12 cellular contexts compared by ENCODE assay signal in genomic region chr22:37442537-37442936, GRCh38. TPM values are rescaled to one million over a fixed set of nuclear protein-coding genes. Genes with fewer than 3 reads are reported as not detected.
DNase-seq lines count a peak whose midpoint lies in the region; ATAC-seq and TF ChIP-seq lines count a peak whose summit lies in the region.
"Had no signal": no experiment of that assay in that cellular context is flagged by ENCODE, and none has a peak within 500 bp of the region (broad histone marks: within the 10 kb centered on the region; RNA-seq: fewer than 3 reads in every experiment).

No MANE protein-coding gene starts in this region.

- ATAC-seq in IMR-90 (ENCODE audit: low read depth) (peak; percentile 56; the same call in 1 of the 2 replicates), SK-N-SH treated with all-trans-retinoic acid at 6 μM for 48 hours (peak; percentile 73), HG02852 (IDR thresholded peaks at IDR 0.05; ENCODE audit: unreplicated experiment) (no peak), HG02885 (IDR thresholded peaks at IDR 0.05; ENCODE audit: poor library complexity, unreplicated experiment) (no peak), GM21528 (IDR thresholded peaks at IDR 0.05; ENCODE audit: low FRiP score, unreplicated experiment) (no peak), GM18873 (IDR thresholded peaks at IDR 0.05; ENCODE audit: low FRiP score, unreplicated experiment) (no peak)

- peak overlapping the region; percentile 87 for H2AFZ ChIP-seq in IMR-90 (replicated peaks; ENCODE audit: low read length, poor library complexity)

- no peak overlapping the region for H3K56ac ChIP-seq in IMR-90 (ENCODE audit: extremely low read depth, insufficient read depth, low read length)

- POLR2A ChIA-PET in IMR-90 (lab: Charles Lee; ENCODE audit: unreplicated experiment), result no interaction called here

- H4K5ac ChIP-seq in IMR-90 (ENCODE audit: low read depth, low read length), result no peak overlapping the region

- H3K9me1 ChIP-seq in IMR-90 (ENCODE audit: insufficient read depth, low read length), result no peaks in the 10 kb centered on the region

- no peak overlapping the region for H3K23ac ChIP-seq in IMR-90 (ENCODE audit: low read depth, low read length)

- peaks cover 6% of the 10 kb centered on the region for H3K36me3 Mint-ChIP-seq in Calu3 (ENCODE audit: insufficient read depth, unreplicated experiment)

- TF ChIP-seq RAD21 in IMR-90 (IDR thresholded peaks at IDR 0.05; ENCODE audit: low read length), result no peak

- BruUV-seq in Calu3 (replicated peaks; lab: Mats Ljungman, UMichigan) (no TSS peak), IMR-90 (replicated peaks; lab: Mats Ljungman, UMichigan) (no TSS peak)

- TF ChIP-seq CTCF in Calu3 (IDR thresholded peaks at IDR 0.05; ENCODE audit: unreplicated experiment) (no peak), IMR-90 (conservative IDR thresholded peaks at IDR 0.05; ENCODE audit: low read depth, low read length) (no peak)

- no peak overlapping the region for H2AK9ac ChIP-seq in IMR-90 (replicated peaks; ENCODE audit: low read depth, low read length, poor library complexity)

- dilution Hi-C loops in IMR-90 (cut with HindIII; ENCODE audit: low sequenced_read_pairs, unreplicated experiment), result no loop called here

- H3K27ac Mint-ChIP-seq in Calu3 (ENCODE audit: unreplicated experiment), result no peak overlapping the region
- H3K27ac Mint-ChIP-seq: activated B cell treated with CpG ODN at 0.5 μM for 24 hours had no signal

- in situ Hi-C loops in IMR-90 (cut with MboI; ENCODE audit: low sequenced_read_pairs), result no loop called here

- no peak overlapping the region for H3K18ac ChIP-seq in IMR-90 (ENCODE audit: low read depth, low read length)

- H3K27me3 ChIP-seq in IMR-90 (ENCODE audit: control insufficient read depth, insufficient read depth, low read length), result peaks cover 2% of the 10 kb centered on the region; the same call in 1 of the 2 replicates

- peak overlapping the region; percentile 14; the same call in 1 of the 2 replicates for H3K14ac ChIP-seq in IMR-90 (replicated peaks; ENCODE audit: low read depth, low read length)

- peak overlapping the region; percentile 17; the same call in 1 of the 2 replicates for H4K91ac ChIP-seq in IMR-90 (ENCODE audit: insufficient read depth, low read depth, low read length)

- intact Hi-C loops in Calu3 (cut with micrococcal nuclease; ENCODE audit: unreplicated experiment) (no loop called here), IMR-90 (cut with micrococcal nuclease) (no loop called here)

- peaks cover 10% of the 10 kb centered on the region for H3K9me3 Mint-ChIP-seq in Calu3 (ENCODE audit: low read depth, unreplicated experiment)

- H3K4ac ChIP-seq in IMR-90 (ENCODE audit: low read depth, low read length), result peak overlapping the region; percentile 47; the same call in 1 of the 2 replicates

- H4K20me1 ChIP-seq in IMR-90 (ENCODE audit: insufficient read depth, low read length), result no peaks in the 10 kb centered on the region

- H3K4me2 ChIP-seq in IMR-90 (ENCODE audit: low read depth, low read length), result no peak overlapping the region

- no peak overlapping the region for H2BK5ac ChIP-seq in IMR-90 (ENCODE audit: low read depth, low read length, poor library complexity, severe bottlenecking)

- peak overlapping the region in 1 of 2 experiments; percentile 92; a peak in 2 of 4 replicates for H4K8ac ChIP-seq in IMR-90 (ENCODE audit: low read depth in 2 of 2, low read length in 2 of 2)

- H3K4me1 ChIP-seq in IMR-90 (ENCODE audit: control insufficient read depth, insufficient read depth, low read length), result no peaks in the 10 kb centered on the region
- H3K4me1 ChIP-seq: Caco-2 had no signal

- no peak overlapping the region for H2AK5ac ChIP-seq in IMR-90 (ENCODE audit: low read depth, low read length)

- DNase-seq in Calu3, result peak; percentile 40
- DNase-seq in IMR-90, result peak; percentile 45
- DNase-seq in iris pigment epithelial cell (ENCODE audit: low read depth), result peak; percentile 68
- DNase-seq: activated B cell treated with CpG ODN at 0.5 μM for 24 hours, activated gamma-delta T cell treated with Interleukin-2 at 50 U/mL for 16 hours, NCI-H1105 treated with DMSO at 0.1 percent for 48 hours had no signal

- no peaks in the 10 kb centered on the region for H3K36me3 ChIP-seq in IMR-90 (ENCODE audit: control insufficient read depth, insufficient read depth, low read length)

- peaks cover 9% of the 10 kb centered on the region for H3K9me3 ChIP-seq in IMR-90 (ENCODE audit: control insufficient read depth, insufficient read depth, low read length)

- H2BK20ac ChIP-seq in IMR-90 (ENCODE audit: low read depth, low read length), result no peak overlapping the region

- H3K4me3 Mint-ChIP-seq in Calu3 (ENCODE audit: low read depth, unreplicated experiment), result no peak overlapping the region
- H3K4me3 Mint-ChIP-seq: activated B cell treated with CpG ODN at 0.5 μM for 24 hours had no signal

- TF ChIP-seq POLR2A in IMR-90 (IDR thresholded peaks at IDR 0.05; ENCODE audit: low read depth, low read length), result no peak

- no peaks in the 10 kb centered on the region for H3K27me3 Mint-ChIP-seq in Calu3 (ENCODE audit: unreplicated experiment)

- H3K4me1 Mint-ChIP-seq in Calu3 (ENCODE audit: low read depth, unreplicated experiment), result peaks cover 12% of the 10 kb centered on the region
- H3K4me1 Mint-ChIP-seq: activated B cell treated with CpG ODN at 0.5 μM for 24 hours had no signal

- H2BK120ac ChIP-seq in IMR-90 (ENCODE audit: low read depth, low read length), result no peak overlapping the region

- H3K4me3 ChIP-seq in IMR-90 (ENCODE audit: insufficient read depth, low read depth, low read length), result no peak overlapping the region

- H3K9ac ChIP-seq in IMR-90 (ENCODE audit: low read depth, low read length), result no peak overlapping the region

- no peak overlapping the region for H3K27ac ChIP-seq in IMR-90 (ENCODE audit: insufficient read depth, low read length)

- no peak overlapping the region for H2BK15ac ChIP-seq in IMR-90 (ENCODE audit: low read depth, low read length)

- CTCF ChIA-PET in Calu3 (lab: Charles Lee) (interaction anchor here (0.6 to 1.6 kb wide), 6 partner anchors 11 to 869 kb away, joined by 3 to 10 read pairs (median 4); no protein-coding TSS in a partner anchor), IMR-90 (lab: Yijun Ruan, JAX) (interaction anchor here (0.6 kb wide), 1 partner anchor 558 kb away, joined by 3 read pairs; no protein-coding TSS in a partner anchor)

- no CpG with 5 or more reads among the region's 2 CpGs for WGBS in IMR-90 (ENCODE audit: extremely low coverage in 2 of 2, insufficient read length in 1 of 2), 2 experiments

- H3K79me1 ChIP-seq in IMR-90 (ENCODE audit: low read depth in 1 of 2, low read length in 2 of 2), result no peaks in the 10 kb centered on the region

TF ChIP-seq in IMR-90, 13 proteins besides CTCF, POLR2A, EP300 and RAD21 (continues in another document):
- TF ChIP-seq CHD1 (IDR thresholded peaks at IDR 0.05; ENCODE audit: low read depth, low read length), result no peak
- no peak for TF ChIP-seq MAFK (IDR thresholded peaks at IDR 0.05; ENCODE audit: low read depth, low read length)
- TF ChIP-seq FOS (IDR thresholded peaks at IDR 0.05; ENCODE audit: low read depth, low read length), result no peak
- TF ChIP-seq USF2 (IDR thresholded peaks at IDR 0.05; ENCODE audit: low read depth, low read length), result peak; percentile 91
- no peak for TF ChIP-seq RFX5 (IDR thresholded peaks at IDR 0.05; ENCODE audit: low read depth, low read length)

TF ChIP-seq in SK-N-SH treated with all-trans-retinoic acid at 6 μM for 48 hours, 23 proteins besides CTCF, POLR2A, EP300 and RAD21 (continues in another document):
- no peak for TF ChIP-seq SNAI2 (CRISPR knock-in tag; IDR thresholded peaks at IDR 0.05)
- no peak for TF ChIP-seq ARNTL (CRISPR knock-in tag; IDR thresholded peaks at IDR 0.05; ENCODE audit: borderline replicate concordance, low read depth)
- no peak for TF ChIP-seq TSHZ2 (CRISPR knock-in tag; IDR thresholded peaks at IDR 0.05)

RNA-seq across cellular contexts. Expression of gene ELFN2, which starts 15.3 kb away (rescaled TPM):
- total RNA-seq in Calu3 (2022), result 1.5 and 2.8 TPM in 2 replicates
- total RNA-seq in IMR-90 (2012; rRNA removed), result 0.72 and 0.83 TPM in 2 replicates
- 5.0 and 6.3 TPM in 2 replicates for polyA plus RNA-seq in IMR-90 (2012; rRNA removed)
- 2.2 and 4.8 TPM in 2 replicates for polyA plus RNA-seq in IMR-90 (2012; cell fraction: cytosol; rRNA removed)
- 13.5 and 26.9 TPM in 2 replicates for polyA plus RNA-seq in IMR-90 (2012; cell fraction: nucleus; rRNA removed; ENCODE audit: low replicate concordance)
- total RNA-seq: activated B cell treated with CpG ODN at 0.5 μM for 24 hours had no signal

RNA-seq across cellular contexts. Expression of gene MFNG, which starts 43.6 kb away (rescaled TPM):
- total RNA-seq in Calu3 (2022) (19.0 and 22.1 TPM in 2 replicates), IMR-90 (2012; rRNA removed) (not detected in 2 replicates)
- 0.15 and 0.24 TPM in 2 replicates for polyA plus RNA-seq in IMR-90 (2012; rRNA removed)
- 0.08 and 0.34 TPM in 2 replicates for polyA plus RNA-seq in IMR-90 (2012; cell fraction: cytosol; rRNA removed)
- polyA plus RNA-seq in IMR-90 (2012; cell fraction: nucleus; rRNA removed; ENCODE audit: low replicate concordance), result 0.91 and 1.7 TPM in 2 replicates

Comparison
In these comparisons a context has a peak if more than half of its experiments do, and no peak if none do; other contexts are left out.
1. ATAC-seq: peak in IMR-90 (single experiment) and SK-N-SH treated with all-trans-retinoic acid at 6 μM for 48 hours (single experiment); none in HG02852 (single experiment), HG02885 (single experiment), GM21528 (single experiment) and GM18873 (single experiment).
2. RNA of gene MFNG, which starts 43.6 kb away (total RNA-seq): 19.0 to 22.1 TPM in Calu3; not detected in IMR-90; every median in the first group is over 10 times any median in the second.
3. Peak in every context shown above with its lines, with median percentiles within 50 percentile points of each other: DNase-seq.